ENCODE assay signal across 1 cellular context in the genomic region with DNA sequence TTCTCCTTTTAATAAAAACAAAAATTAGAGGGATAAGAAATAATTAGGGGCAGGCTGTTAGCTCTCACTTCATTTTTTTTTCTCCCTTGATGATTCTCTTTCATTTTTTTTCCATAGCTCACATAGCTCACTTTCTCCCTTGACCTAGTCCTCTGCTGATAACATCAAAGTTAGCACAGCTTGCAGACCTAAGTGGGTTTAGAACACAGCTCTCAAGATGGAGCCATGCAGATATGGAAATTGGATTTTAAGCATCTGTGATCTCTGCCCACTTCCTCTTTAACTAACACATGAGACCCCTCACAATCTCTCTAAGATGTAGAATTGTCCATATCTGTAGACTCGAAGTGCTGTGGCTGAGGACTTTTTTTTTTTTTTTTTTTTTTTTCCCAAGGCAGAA.
TF ChIP-seq lines count a peak whose summit lies in the region.

No MANE protein-coding gene starts in this region.

TF ChIP-seq in WTC11, 78 proteins besides CTCF, POLR2A, EP300 and RAD21 (continued from another document):
- TF ChIP-seq, protein P1, sequence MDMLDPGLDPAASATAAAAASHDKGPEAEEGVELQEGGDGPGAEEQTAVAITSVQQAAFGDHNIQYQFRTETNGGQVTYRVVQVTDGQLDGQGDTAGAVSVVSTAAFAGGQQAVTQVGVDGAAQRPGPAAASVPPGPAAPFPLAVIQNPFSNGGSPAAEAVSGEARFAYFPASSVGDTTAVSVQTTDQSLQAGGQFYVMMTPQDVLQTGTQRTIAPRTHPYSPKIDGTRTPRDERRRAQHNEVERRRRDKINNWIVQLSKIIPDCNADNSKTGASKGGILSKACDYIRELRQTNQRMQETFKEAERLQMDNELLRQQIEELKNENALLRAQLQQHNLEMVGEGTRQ (CRISPR knock-in tag; IDR thresholded peaks at IDR 0.05): no peak
